1 cellular context compared by ENCODE assay signal in the genomic region with DNA sequence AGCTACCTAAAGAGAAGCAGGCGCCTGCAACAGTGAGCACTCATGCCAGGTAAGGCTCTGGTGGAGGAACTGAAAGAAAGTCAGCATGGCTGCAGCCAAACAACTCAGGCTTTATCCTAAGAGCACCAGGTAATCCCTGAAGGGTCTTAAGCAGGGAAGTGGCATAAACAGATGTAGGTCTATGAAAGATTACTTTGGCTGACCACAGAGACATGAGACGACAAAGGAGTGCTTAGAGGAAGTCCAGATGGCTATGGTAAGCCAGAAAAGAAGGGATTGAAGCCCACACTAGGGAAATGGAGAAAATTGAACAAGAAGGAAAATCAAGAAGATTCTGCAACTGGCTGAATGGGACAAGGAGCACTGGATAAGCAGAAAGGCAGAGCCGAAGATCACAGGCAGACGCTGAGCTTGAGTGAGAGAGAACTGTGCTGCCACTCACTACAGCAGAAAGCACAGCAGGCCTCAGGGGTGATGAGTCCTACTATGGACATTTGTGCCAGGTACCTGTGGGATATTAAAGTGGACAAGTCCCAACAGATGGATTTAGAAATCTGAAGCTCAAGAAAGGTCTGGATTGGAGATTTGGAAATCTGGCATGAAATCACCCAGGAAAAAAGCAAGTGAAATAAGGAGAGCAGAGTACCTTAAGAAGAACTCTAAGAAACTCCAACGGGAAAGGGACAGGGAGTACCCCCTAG.
TF ChIP-seq lines count a peak whose summit lies in the region.

No MANE protein-coding gene starts in this region.

TF ChIP-seq in HepG2, 621 proteins besides CTCF, POLR2A, EP300 and RAD21:
- TF ChIP-seq, protein P1, sequence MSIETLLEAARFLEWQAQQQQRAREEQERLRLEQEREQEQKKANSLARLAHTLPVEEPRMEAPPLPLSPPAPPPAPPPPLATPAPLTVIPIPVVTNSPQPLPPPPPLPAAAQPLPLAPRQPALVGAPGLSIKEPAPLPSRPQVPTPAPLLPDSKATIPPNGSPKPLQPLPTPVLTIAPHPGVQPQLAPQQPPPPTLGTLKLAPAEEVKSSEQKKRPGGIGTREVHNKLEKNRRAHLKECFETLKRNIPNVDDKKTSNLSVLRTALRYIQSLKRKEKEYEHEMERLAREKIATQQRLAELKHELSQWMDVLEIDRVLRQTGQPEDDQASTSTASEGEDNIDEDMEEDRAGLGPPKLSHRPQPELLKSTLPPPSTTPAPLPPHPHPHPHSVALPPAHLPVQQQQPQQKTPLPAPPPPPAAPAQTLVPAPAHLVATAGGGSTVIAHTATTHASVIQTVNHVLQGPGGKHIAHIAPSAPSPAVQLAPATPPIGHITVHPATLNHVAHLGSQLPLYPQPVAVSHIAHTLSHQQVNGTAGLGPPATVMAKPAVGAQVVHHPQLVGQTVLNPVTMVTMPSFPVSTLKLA (IDR thresholded peaks at IDR 0.05): no peak
- no peak for TF ChIP-seq KDM5A (IDR thresholded peaks at IDR 0.05; ENCODE audit: borderline replicate concordance, low read length)
- no peak for TF ChIP-seq ZNF552 (CRISPR knock-in tag; IDR thresholded peaks at IDR 0.05; ENCODE audit: borderline replicate concordance)
- TF ChIP-seq, protein P2, sequence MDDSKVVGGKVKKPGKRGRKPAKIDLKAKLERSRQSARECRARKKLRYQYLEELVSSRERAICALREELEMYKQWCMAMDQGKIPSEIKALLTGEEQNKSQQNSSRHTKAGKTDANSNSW (CRISPR knock-in tag; IDR thresholded peaks at IDR 0.05; ENCODE audit: borderline replicate concordance): no peak
- no peak for TF ChIP-seq ZNF563 (CRISPR knock-in tag; IDR thresholded peaks at IDR 0.05)
